Comparison of ENCODE assay signal across 12 cellular contexts in genomic region chr17:57899391-57899790, GRCh38. TPM values are rescaled to one million over a fixed set of nuclear protein-coding genes. Genes with fewer than 3 reads are reported as not detected.
DNase-seq lines count a peak whose midpoint lies in the region; TF ChIP-seq lines count a peak whose summit lies in the region.
"Had no signal": no experiment of that assay in that cellular context is flagged by ENCODE, and none has a peak within 500 bp of the region (broad histone marks: within the 10 kb centered on the region; RNA-seq: fewer than 3 reads in every experiment).

No MANE protein-coding gene starts in this region.

- no peaks in the 10 kb centered on the region for H3K27me3 ChIP-seq in GM23248 (replicated peaks; ENCODE audit: insufficient read depth)
- H3K27me3 ChIP-seq in SJSA1 (replicated peaks) = no peaks in the 10 kb centered on the region
- no peaks in the 10 kb centered on the region for H3K27me3 ChIP-seq in sigmoid colon
- no peaks in the 10 kb centered on the region for H3K27me3 ChIP-seq in BE2C

- H4K20me1 ChIP-seq in GM23248 (ENCODE audit: insufficient read depth) = no peaks in the 10 kb centered on the region

- H3K4me1 ChIP-seq in GM23248 (ENCODE audit: insufficient read depth) = peaks cover 40% of the 10 kb centered on the region
- H3K4me1 ChIP-seq in SJSA1 (replicated peaks) = peaks cover 53% of the 10 kb centered on the region
- peaks cover 0 to 98% (median 94%) of the 10 kb centered on the region in 4 donors for H3K4me1 ChIP-seq in sigmoid colon
- H3K4me1 ChIP-seq in BE2C = no peaks in the 10 kb centered on the region
- H3K4me1 ChIP-seq: parathyroid adenoma had no signal

- H3K9me3 ChIP-seq in GM23248 (ENCODE audit: low read depth) (no peaks in the 10 kb centered on the region), SJSA1 (replicated peaks) (no peaks in the 10 kb centered on the region), sigmoid colon (no peaks in the 10 kb centered on the region), BE2C (no peaks in the 10 kb centered on the region)

- H3K4me2 ChIP-seq in GM23248 (ENCODE audit: unreplicated experiment) = no peak overlapping the region

- in situ Hi-C loops in GM23248 (cut with MboI) = no loop called here

- 26 to 30% methylated on average over 8 of the region's 8 CpGs for WGBS in GM23248 (ENCODE audit: low coverage in 1 of 2, low lambda C conversion rate in 2 of 2, missing lambda C conversion rate in 2 of 2), 2 experiments
- WGBS in sigmoid colon, 2 donors = 27 to 55% methylated on average over 8 of the region's 8 CpGs

- H3K27ac ChIP-seq in GM23248 = peak overlapping the region; percentile 39; the same call in 1 of the 2 replicates
- peak overlapping the region; percentile 35 for H3K27ac ChIP-seq in SJSA1
- peak overlapping the region; percentile 82 to 100 (median 97) for H3K27ac ChIP-seq in sigmoid colon
- H3K27ac ChIP-seq: parathyroid adenoma had no signal

- DNase-seq in GM23248 (peak; percentile 52), SJSA1 (ENCODE audit: low read depth in 1 of 2, low spot score in 2 of 2) (no peak), head of caudate nucleus (peak in 26 of 42 donors; percentile 39 to 82 (median 64)), sigmoid colon (no peak), BE2C (no peak), NCI-H774 (lab: John Stamatoyannopoulos, UW) (no peak), DMS114 treated with DMSO at 0.1 percent for 48 hours (lab: John Stamatoyannopoulos, UW; ENCODE audit: unreplicated experiment) (no peak), NCI-H345 (lab: John Stamatoyannopoulos, UW) (no peak)
- DNase-seq: activated T-cell treated with anti-CD3 and anti-CD28 coated beads for 4 hours; GDM1; stimulated activated naive CD4-positive, alpha-beta T cell treated with Interleukin-2 at 50 U/mL for 16 hours had no signal

- TF ChIP-seq EP300 in sigmoid colon (IDR thresholded peaks at IDR 0.05) = no peak

- no peak for TF ChIP-seq CTCF in sigmoid colon (IDR thresholded peaks at IDR 0.05)
- no peak for TF ChIP-seq CTCF in BE2C (IDR thresholded peaks at IDR 0.05; ENCODE audit: low read depth, low read length)

- H3K4me3 ChIP-seq in GM23248 = no peak overlapping the region
- H3K4me3 ChIP-seq in SJSA1 = no peak overlapping the region
- H3K4me3 ChIP-seq in sigmoid colon = no peak overlapping the region
- H3K4me3 ChIP-seq in BE2C (ENCODE audit: low read depth, low read length) = no peak overlapping the region

- intact Hi-C loops in head of caudate nucleus (cut with DNase I) = no loop called here
- intact Hi-C loops in sigmoid colon (cut with DNase I) = no loop called here

- peaks cover 13% of the 10 kb centered on the region; the same call in 1 of the 2 replicates for H3F3A ChIP-seq in GM23248 (ENCODE audit: insufficient read depth)

- H2AFZ ChIP-seq in GM23248 = no peak overlapping the region
- H2AFZ ChIP-seq: parathyroid adenoma had no signal

- H3K9me2 ChIP-seq in GM23248 (ENCODE audit: insufficient read depth) = no peaks in the 10 kb centered on the region

- peak overlapping the region; percentile 56 for H3K9ac ChIP-seq in GM23248
- H3K9ac ChIP-seq: parathyroid adenoma had no signal

- no peak for TF ChIP-seq POLR2A in sigmoid colon (IDR thresholded peaks at IDR 0.05)

- peaks cover 81% of the 10 kb centered on the region for H3K79me2 ChIP-seq in GM23248 (ENCODE audit: insufficient read depth)

- H3K36me3 ChIP-seq in GM23248 (ENCODE audit: low read depth) (no peaks in the 10 kb centered on the region), SJSA1 (peaks cover 6% of the 10 kb centered on the region; the same call in 1 of the 2 replicates), sigmoid colon (no peaks in the 10 kb centered on the region), BE2C (no peaks in the 10 kb centered on the region)

RNA-seq across cellular contexts. Expression of gene MRPS23, which starts 49.5 kb away (rescaled TPM):
- total RNA-seq in GM23248 (2014; rRNA removed; shearing (Covaris generic)) = 24.8 and 33.4 TPM in 2 replicates
- 60.5 and 61.1 TPM in 2 replicates for polyA plus RNA-seq in GM23248 (2016; fragmentation: Nextera tagmentation; extraction: Ambion mirVana)
- 59.2 and 83.4 TPM in 2 replicates for total RNA-seq in SJSA1 (2014; rRNA removed; shearing (Covaris generic))
- 10 to 100 TPM in 3 of 4 donors, 1 to 10 TPM in 1; 9.5 to 15.1 (median 13.3) TPM for total RNA-seq in sigmoid colon
- 10 to 100 TPM; 16.6 to 43.9 (median 17.4) TPM for polyA plus RNA-seq in sigmoid colon
- polyA plus RNA-seq in BE2C (2012; ENCODE audit: insufficient read depth, insufficient read length, low read depth) = 156 TPM

RNA-seq across cellular contexts. Expression of gene CUEDC1, which starts 55.8 kb away (rescaled TPM):
- 11.1 and 18.8 TPM in 2 replicates for total RNA-seq in GM23248 (2014; rRNA removed; shearing (Covaris generic))
- polyA plus RNA-seq in GM23248 (2016; fragmentation: Nextera tagmentation; extraction: Ambion mirVana) = 13.6 and 15.5 TPM in 2 replicates
- 16.7 and 27.3 TPM in 2 replicates for total RNA-seq in SJSA1 (2014; rRNA removed; shearing (Covaris generic))
- 10 to 100 TPM; 29.5 to 64.0 (median 33.7) TPM for total RNA-seq in sigmoid colon
- polyA plus RNA-seq in sigmoid colon = 10 to 100 TPM in 2 of 3 donors, 1 to 10 TPM in 1; 3.0 to 20.0 (median 11.4) TPM
- polyA plus RNA-seq in BE2C (2012; ENCODE audit: insufficient read depth, insufficient read length, low read depth) = 19.9 TPM

Comparison
In these comparisons a context has a peak if more than half of its experiments do, and no peak if none do; other contexts are left out.
1. DNase-seq: peak in GM23248 (single experiment) and head of caudate nucleus (26 of 42); none in SJSA1 (0 of 2), sigmoid colon (single experiment), BE2C (single experiment), NCI-H774 (single experiment), DMS114 treated with DMSO at 0.1 percent for 48 hours (single experiment) and NCI-H345 (single experiment).
2. H3K27ac ChIP-seq: peak in every context shown above with its lines; median percentile 97 in sigmoid colon; 39 in GM23248; 35 in SJSA1.